In the genomic region with DNA sequence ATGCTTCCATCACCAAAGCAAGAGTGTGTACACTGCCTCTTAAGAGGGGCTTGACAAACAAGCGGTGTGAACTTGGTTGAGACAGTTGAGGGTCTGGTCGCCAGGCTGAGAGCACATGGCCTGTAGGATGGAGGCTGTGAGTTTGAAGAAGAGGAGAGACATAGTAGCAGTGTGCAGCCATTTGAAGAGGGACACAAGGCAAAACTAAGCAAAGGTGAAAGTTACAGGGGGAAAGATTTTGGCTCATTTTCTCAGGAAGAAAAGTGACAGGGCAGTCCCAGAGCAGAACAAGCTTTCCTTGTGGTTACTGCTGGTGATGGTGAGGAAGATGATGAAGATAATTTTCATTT, we compare ENCODE assay signal across 14 cellular contexts. TPM values are rescaled to one million over a fixed set of nuclear protein-coding genes. Genes with fewer than 3 reads are reported as not detected.
DNase-seq lines count a peak whose midpoint lies in the region; ATAC-seq lines count a peak whose summit lies in the region.
"Had no signal": no experiment of that assay in that cellular context is flagged by ENCODE, and none has a peak within 500 bp of the region (broad histone marks: within the 10 kb centered on the region; RNA-seq: fewer than 3 reads in every experiment).

No MANE protein-coding gene starts in this region.

- H3K9me3 Mint-ChIP-seq in activated CD4-positive, alpha-beta T cell treated with anti-CD3 and anti-CD28 coated beads, Interleukin-2, amount 10 ng/mL, durations not matched to agents 24 days and 14 days: peaks cover 10% of the 10 kb centered on the region
- H3K9me3 Mint-ChIP-seq in dendritic cell treated with granulocyte-macrophage colony-stimulating factor and Interleukin-4, amounts not matched to agents 40 ng/mL and 50 ng/mL, for 4 days: no peaks in the 10 kb centered on the region

- H3K27ac Mint-ChIP-seq in activated CD4-positive, alpha-beta T cell treated with anti-CD3 and anti-CD28 coated beads, Interleukin-2, amount 10 ng/mL, durations not matched to agents 24 days and 14 days: peak overlapping the region; percentile 89
- peak overlapping the region; percentile 80 for H3K27ac Mint-ChIP-seq in T-helper 17 cell
- peak overlapping the region; percentile 72 for H3K27ac Mint-ChIP-seq in dendritic cell treated with granulocyte-macrophage colony-stimulating factor and Interleukin-4, amounts not matched to agents 40 ng/mL and 50 ng/mL, for 4 days

- H3K4me1 Mint-ChIP-seq in activated CD4-positive, alpha-beta T cell treated with anti-CD3 and anti-CD28 coated beads, Interleukin-2, amount 10 ng/mL, durations not matched to agents 24 days and 14 days: peaks cover 48% of the 10 kb centered on the region
- peaks cover 10% of the 10 kb centered on the region for H3K4me1 Mint-ChIP-seq in T-helper 17 cell
- H3K4me1 Mint-ChIP-seq in dendritic cell treated with granulocyte-macrophage colony-stimulating factor and Interleukin-4, amounts not matched to agents 40 ng/mL and 50 ng/mL, for 4 days (ENCODE audit: low read depth): peaks cover 65% of the 10 kb centered on the region

- H3K4me3 Mint-ChIP-seq in activated CD4-positive, alpha-beta T cell treated with anti-CD3 and anti-CD28 coated beads, Interleukin-2, amount 10 ng/mL, durations not matched to agents 24 days and 14 days: peak overlapping the region; percentile 55
- no peak overlapping the region for H3K4me3 Mint-ChIP-seq in T-helper 17 cell
- no peak overlapping the region for H3K4me3 Mint-ChIP-seq in dendritic cell treated with granulocyte-macrophage colony-stimulating factor and Interleukin-4, amounts not matched to agents 40 ng/mL and 50 ng/mL, for 4 days
- H3K4me3 Mint-ChIP-seq: CD4-positive, CD25-positive, alpha-beta regulatory T cell had no signal

- intact Hi-C loops in activated CD4-positive, alpha-beta T cell treated with anti-CD3 and anti-CD28 coated beads, Interleukin-2, amount 10 ng/mL, durations not matched to agents 24 days and 14 days (cut with micrococcal nuclease): no loop called here
- intact Hi-C loops in dendritic cell treated with granulocyte-macrophage colony-stimulating factor and Interleukin-4, amounts not matched to agents 40 ng/mL and 50 ng/mL, for 4 days (cut with micrococcal nuclease): no loop called here

- H3K27me3 Mint-ChIP-seq in activated CD4-positive, alpha-beta T cell treated with anti-CD3 and anti-CD28 coated beads, Interleukin-2, amount 10 ng/mL, durations not matched to agents 24 days and 14 days: no peaks in the 10 kb centered on the region
- H3K27me3 Mint-ChIP-seq in T-helper 17 cell: no peaks in the 10 kb centered on the region
- no peaks in the 10 kb centered on the region for H3K27me3 Mint-ChIP-seq in dendritic cell treated with granulocyte-macrophage colony-stimulating factor and Interleukin-4, amounts not matched to agents 40 ng/mL and 50 ng/mL, for 4 days
- H3K27me3 Mint-ChIP-seq: CD4-positive, CD25-positive, alpha-beta regulatory T cell had no signal

- no peaks in the 10 kb centered on the region for H3K9me3 ChIP-seq in T-helper 17 cell (ENCODE audit: control insufficient read depth, low read length, poor library complexity, severe bottlenecking)

- ATAC-seq in T-helper 17 cell (no peak), GM18520 (IDR thresholded peaks at IDR 0.05; ENCODE audit: unreplicated experiment) (no peak), HG02623 (IDR thresholded peaks at IDR 0.05; ENCODE audit: unreplicated experiment) (no peak)

- peak overlapping the region; percentile 98 for H3K27ac ChIP-seq in temporal lobe (ENCODE audit: low read depth, low read length)
- H3K27ac ChIP-seq: GM23248, RWPE1 had no signal

- peaks cover 29% of the 10 kb centered on the region for H3K36me3 Mint-ChIP-seq in activated CD4-positive, alpha-beta T cell treated with anti-CD3 and anti-CD28 coated beads, Interleukin-2, amount 10 ng/mL, durations not matched to agents 24 days and 14 days (ENCODE audit: low read depth)
- peaks cover 2% of the 10 kb centered on the region for H3K36me3 Mint-ChIP-seq in T-helper 17 cell (ENCODE audit: low read depth)
- no peaks in the 10 kb centered on the region for H3K36me3 Mint-ChIP-seq in dendritic cell treated with granulocyte-macrophage colony-stimulating factor and Interleukin-4, amounts not matched to agents 40 ng/mL and 50 ng/mL, for 4 days (ENCODE audit: low read depth)
- H3K36me3 Mint-ChIP-seq: CD4-positive, CD25-positive, alpha-beta regulatory T cell had no signal

- no peak for DNase-seq in activated CD4-positive, alpha-beta T cell treated with anti-CD3 and anti-CD28 coated beads, Interleukin-2, amount 10 ng/mL, durations not matched to agents 24 days and 14 days
- DNase-seq in activated CD4-positive, alpha-beta T cell treated with anti-CD3 and anti-CD28 coated beads, Interleukin-2, amount 50 U/mL, for 1 hour: no peak
- no peak for DNase-seq in T-helper 17 cell
- DNase-seq: AML-193; CD4-positive, CD25-positive, alpha-beta regulatory T cell; DMS79 treated with DMSO at 0.1 percent for 48 hours; NCI-H1092 treated with DMSO at 0.1 percent for 48 hours; NCI-H2107 had no signal

RNA-seq across cellular contexts. Expression of gene C12orf76, which starts 11.3 kb away (rescaled TPM):
- total RNA-seq in activated CD4-positive, alpha-beta T cell treated with anti-CD3 and anti-CD28 coated beads, Interleukin-2, amount 10 ng/mL, durations not matched to agents 24 days and 14 days: 21.3 and 25.1 TPM in 2 replicates
- total RNA-seq in T-helper 17 cell (10 to 100 TPM; 12.7 to 20.2 TPM), temporal lobe (62.4 TPM)
